2 cellular contexts compared by ENCODE assay signal in the genomic region with DNA sequence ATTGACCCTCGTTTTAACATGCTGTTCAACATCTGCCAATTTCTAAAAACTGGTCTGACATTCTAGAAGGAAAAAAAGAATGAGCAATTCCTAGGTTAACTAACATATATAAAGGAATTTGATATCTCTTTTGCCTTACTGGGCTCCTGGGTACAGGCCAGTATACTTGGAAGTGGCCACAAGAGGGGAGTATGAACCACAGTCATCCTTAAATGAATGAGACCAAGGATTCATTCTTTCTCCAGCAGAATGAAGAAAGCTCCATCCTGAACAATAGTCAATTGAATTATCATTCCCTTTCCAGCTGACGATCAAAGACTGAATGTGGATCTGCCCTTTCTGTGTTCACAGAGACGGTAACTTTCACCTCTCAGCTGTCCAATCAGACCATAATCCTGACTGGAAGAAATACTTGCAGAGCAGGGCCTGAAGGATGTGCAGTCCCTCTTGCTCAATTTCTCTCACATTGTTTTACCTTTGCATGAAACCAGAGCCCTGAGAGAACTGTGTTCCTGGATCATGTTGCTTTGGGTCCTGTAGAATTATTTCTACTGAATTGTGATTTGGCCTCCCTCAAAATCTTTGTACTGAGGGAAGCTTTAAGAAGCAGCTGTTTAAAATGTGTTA.
TF ChIP-seq lines count a peak whose summit lies in the region.

No MANE protein-coding gene starts in this region.

TF ChIP-seq in H1, 55 proteins besides CTCF, POLR2A, EP300 and RAD21 (continued from another document):
- TF ChIP-seq, protein P1, sequence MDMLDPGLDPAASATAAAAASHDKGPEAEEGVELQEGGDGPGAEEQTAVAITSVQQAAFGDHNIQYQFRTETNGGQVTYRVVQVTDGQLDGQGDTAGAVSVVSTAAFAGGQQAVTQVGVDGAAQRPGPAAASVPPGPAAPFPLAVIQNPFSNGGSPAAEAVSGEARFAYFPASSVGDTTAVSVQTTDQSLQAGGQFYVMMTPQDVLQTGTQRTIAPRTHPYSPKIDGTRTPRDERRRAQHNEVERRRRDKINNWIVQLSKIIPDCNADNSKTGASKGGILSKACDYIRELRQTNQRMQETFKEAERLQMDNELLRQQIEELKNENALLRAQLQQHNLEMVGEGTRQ (IDR thresholded peaks at IDR 0.05; ENCODE audit: low read length): no peak
- TF ChIP-seq SP2 (IDR thresholded peaks at IDR 0.05; ENCODE audit: low read length) (no peak), HDAC2 (IDR thresholded peaks at IDR 0.05; ENCODE audit: borderline replicate concordance in 1 of 2, low read depth in 2 of 2, low read length in 2 of 2) (no peak), JUND (IDR thresholded peaks at IDR 0.05; ENCODE audit: low read length) (no peak), RFX5 (IDR thresholded peaks at IDR 0.05; ENCODE audit: borderline replicate concordance, low read depth, low read length) (no peak), ASH2L (IDR thresholded peaks at IDR 0.05; ENCODE audit: low read length) (no peak), GABPA (IDR thresholded peaks at IDR 0.05; ENCODE audit: borderline replicate concordance, insufficient read depth, low read length) (no peak)
TF ChIP-seq in H1: peak in this region for 0.

TF ChIP-seq in neural cell, 6 proteins besides CTCF, POLR2A, EP300 and RAD21 (continued from another document):
- TF ChIP-seq, protein P2, sequence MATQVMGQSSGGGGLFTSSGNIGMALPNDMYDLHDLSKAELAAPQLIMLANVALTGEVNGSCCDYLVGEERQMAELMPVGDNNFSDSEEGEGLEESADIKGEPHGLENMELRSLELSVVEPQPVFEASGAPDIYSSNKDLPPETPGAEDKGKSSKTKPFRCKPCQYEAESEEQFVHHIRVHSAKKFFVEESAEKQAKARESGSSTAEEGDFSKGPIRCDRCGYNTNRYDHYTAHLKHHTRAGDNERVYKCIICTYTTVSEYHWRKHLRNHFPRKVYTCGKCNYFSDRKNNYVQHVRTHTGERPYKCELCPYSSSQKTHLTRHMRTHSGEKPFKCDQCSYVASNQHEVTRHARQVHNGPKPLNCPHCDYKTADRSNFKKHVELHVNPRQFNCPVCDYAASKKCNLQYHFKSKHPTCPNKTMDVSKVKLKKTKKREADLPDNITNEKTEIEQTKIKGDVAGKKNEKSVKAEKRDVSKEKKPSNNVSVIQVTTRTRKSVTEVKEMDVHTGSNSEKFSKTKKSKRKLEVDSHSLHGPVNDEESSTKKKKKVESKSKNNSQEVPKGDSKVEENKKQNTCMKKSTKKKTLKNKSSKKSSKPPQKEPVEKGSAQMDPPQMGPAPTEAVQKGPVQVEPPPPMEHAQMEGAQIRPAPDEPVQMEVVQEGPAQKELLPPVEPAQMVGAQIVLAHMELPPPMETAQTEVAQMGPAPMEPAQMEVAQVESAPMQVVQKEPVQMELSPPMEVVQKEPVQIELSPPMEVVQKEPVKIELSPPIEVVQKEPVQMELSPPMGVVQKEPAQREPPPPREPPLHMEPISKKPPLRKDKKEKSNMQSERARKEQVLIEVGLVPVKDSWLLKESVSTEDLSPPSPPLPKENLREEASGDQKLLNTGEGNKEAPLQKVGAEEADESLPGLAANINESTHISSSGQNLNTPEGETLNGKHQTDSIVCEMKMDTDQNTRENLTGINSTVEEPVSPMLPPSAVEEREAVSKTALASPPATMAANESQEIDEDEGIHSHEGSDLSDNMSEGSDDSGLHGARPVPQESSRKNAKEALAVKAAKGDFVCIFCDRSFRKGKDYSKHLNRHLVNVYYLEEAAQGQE (IDR thresholded peaks at IDR 0.05; ENCODE audit: borderline replicate concordance): no peak
- no peak for TF ChIP-seq SMC3 (conservative IDR thresholded peaks at IDR 0.05; ENCODE audit: poor library complexity)
